ENCODE assay signal across 16 cellular contexts in genomic region chr9:18889550-18889949, GRCh38.
DNase-seq lines count a peak whose midpoint lies in the region; ATAC-seq lines count a peak whose summit lies in the region.
"Had no signal": no experiment of that assay in that cellular context is flagged by ENCODE, and none has a peak within 500 bp of the region (broad histone marks: within the 10 kb centered on the region; RNA-seq: fewer than 3 reads in every experiment).

No MANE protein-coding gene starts in this region.

- H3K27ac ChIP-seq in mesendoderm (ENCODE audit: low read depth, low read length) (no peak overlapping the region), caudate nucleus (ENCODE audit: low read depth, low read length) (no peak overlapping the region)
- H3K27ac ChIP-seq: 22Rv1, BLaER1, GM23248 had no signal

- no peak overlapping the region for H2BK120ac ChIP-seq in mesendoderm (ENCODE audit: low read depth, low read length)

- H4K5ac ChIP-seq in mesendoderm (ENCODE audit: low read length) = no peak overlapping the region

- H3K36me3 Mint-ChIP-seq in activated naive CD8-positive, alpha-beta T cell treated with anti-CD3 and anti-CD28 coated beads, Interleukin-2, amount 10 ng/mL, durations not matched to agents 7 days and 5 days = peaks cover 2% of the 10 kb centered on the region
- H3K36me3 Mint-ChIP-seq in activated naive CD8-positive, alpha-beta T cell treated with anti-CD3 and anti-CD28 coated beads for 36 hours = peaks cover under 1% of the 10 kb centered on the region
- H3K36me3 Mint-ChIP-seq in stimulated activated effector memory CD8-positive, alpha-beta T cell treated with anti-CD3 and anti-CD28 coated beads, Interleukin-12 subunit alpha, Interleukin-12 subunit beta, amount 100 ng/mL, for 72 hours = no peaks in the 10 kb centered on the region

- no peaks in the 10 kb centered on the region for H3K79me1 ChIP-seq in mesendoderm (ENCODE audit: low read length)

- no peak overlapping the region for H3K4ac ChIP-seq in mesendoderm (ENCODE audit: low read depth, low read length)

- H2BK5ac ChIP-seq in mesendoderm (ENCODE audit: low read length) = no peak overlapping the region

- H3K27me3 ChIP-seq in mesendoderm (ENCODE audit: insufficient read depth, low read length, poor library complexity) = no peaks in the 10 kb centered on the region
- H3K27me3 ChIP-seq: BLaER1 had no signal

- no peak overlapping the region for H2BK15ac ChIP-seq in mesendoderm (replicated peaks; ENCODE audit: low read depth)

- no peaks in the 10 kb centered on the region for H3K4me1 Mint-ChIP-seq in activated naive CD8-positive, alpha-beta T cell treated with anti-CD3 and anti-CD28 coated beads, Interleukin-2, amount 10 ng/mL, durations not matched to agents 7 days and 5 days
- no peaks in the 10 kb centered on the region for H3K4me1 Mint-ChIP-seq in activated naive CD8-positive, alpha-beta T cell treated with anti-CD3 and anti-CD28 coated beads for 36 hours
- no peaks in the 10 kb centered on the region for H3K4me1 Mint-ChIP-seq in stimulated activated effector memory CD8-positive, alpha-beta T cell treated with anti-CD3 and anti-CD28 coated beads, Interleukin-12 subunit alpha, Interleukin-12 subunit beta, amount 100 ng/mL, for 72 hours
- H3K4me1 Mint-ChIP-seq: CD8-positive, alpha-beta memory T cell; IgD-negative memory B cell had no signal

- H3K23ac ChIP-seq in mesendoderm (ENCODE audit: low read length) = peak overlapping the region; percentile 35

- peaks cover 1% of the 10 kb centered on the region for H3K27me3 Mint-ChIP-seq in activated naive CD8-positive, alpha-beta T cell treated with anti-CD3 and anti-CD28 coated beads, Interleukin-2, amount 10 ng/mL, durations not matched to agents 7 days and 5 days
- H3K27me3 Mint-ChIP-seq in activated naive CD8-positive, alpha-beta T cell treated with anti-CD3 and anti-CD28 coated beads for 36 hours = no peaks in the 10 kb centered on the region

- H3K9ac ChIP-seq in mesendoderm (ENCODE audit: low read length) = no peak overlapping the region
- H3K9ac ChIP-seq: BLaER1, GM23248 had no signal

- H3K27ac Mint-ChIP-seq in activated naive CD8-positive, alpha-beta T cell treated with anti-CD3 and anti-CD28 coated beads, Interleukin-2, amount 10 ng/mL, durations not matched to agents 7 days and 5 days = peak overlapping the region; percentile 48
- H3K27ac Mint-ChIP-seq in activated naive CD8-positive, alpha-beta T cell treated with anti-CD3 and anti-CD28 coated beads for 36 hours = no peak overlapping the region
- no peak overlapping the region for H3K27ac Mint-ChIP-seq in stimulated activated effector memory CD8-positive, alpha-beta T cell treated with anti-CD3 and anti-CD28 coated beads, Interleukin-12 subunit alpha, Interleukin-12 subunit beta, amount 100 ng/mL, for 72 hours
- H3K27ac Mint-ChIP-seq: CD8-positive, alpha-beta memory T cell; IgD-negative memory B cell had no signal

- WGBS in mesendoderm (ENCODE audit: extremely low coverage, insufficient coverage, low lambda C conversion rate) = no CpG with 5 or more reads among the region's 12 CpGs

- H3K4me3 ChIP-seq in mesendoderm (ENCODE audit: low read length) = no peak overlapping the region
- H3K4me3 ChIP-seq: BLaER1, GM23248 had no signal

- intact Hi-C loops in head of caudate nucleus (cut with DNase I) = no loop called here

- no peak overlapping the region for H3K4me3 Mint-ChIP-seq in activated naive CD8-positive, alpha-beta T cell treated with anti-CD3 and anti-CD28 coated beads, Interleukin-2, amount 10 ng/mL, durations not matched to agents 7 days and 5 days
- H3K4me3 Mint-ChIP-seq in activated naive CD8-positive, alpha-beta T cell treated with anti-CD3 and anti-CD28 coated beads for 36 hours = no peak overlapping the region
- H3K4me3 Mint-ChIP-seq in stimulated activated effector memory CD8-positive, alpha-beta T cell treated with anti-CD3 and anti-CD28 coated beads, Interleukin-12 subunit alpha, Interleukin-12 subunit beta, amount 100 ng/mL, for 72 hours = no peak overlapping the region
- H3K4me3 Mint-ChIP-seq: CD8-positive, alpha-beta memory T cell; IgD-negative memory B cell had no signal

- no peak for DNase-seq in activated naive CD8-positive, alpha-beta T cell treated with anti-CD3 and anti-CD28 coated beads, Interleukin-2, amount 10 ng/mL, durations not matched to agents 7 days and 5 days
- DNase-seq in activated naive CD8-positive, alpha-beta T cell treated with anti-CD3 and anti-CD28 coated beads for 36 hours = no peak
- DNase-seq in mesendoderm = no peak
- DNase-seq in stimulated activated effector memory CD8-positive, alpha-beta T cell treated with anti-CD3 and anti-CD28 coated beads, Interleukin-12 subunit alpha, Interleukin-12 subunit beta, amount 100 ng/mL, for 72 hours (ENCODE audit: low spot score in 2 of 2) = no peak
- no peak for DNase-seq in caudate nucleus (lab: John Stamatoyannopoulos, UW)
- no peak for DNase-seq in inferior parietal cortex (ENCODE audit: extremely low spot score)
- DNase-seq in head of caudate nucleus = no peak
- DNase-seq: Caco-2; CD8-positive, alpha-beta memory T cell; DND-41; GDM1; GM23248; H7 had no signal

- no peak for ATAC-seq in activated naive CD8-positive, alpha-beta T cell treated with anti-CD3 and anti-CD28 coated beads, Interleukin-2, amount 10 ng/mL, durations not matched to agents 7 days and 5 days (ENCODE audit: low read depth)
- ATAC-seq in stimulated activated effector memory CD8-positive, alpha-beta T cell treated with anti-CD3 and anti-CD28 coated beads, Interleukin-12 subunit alpha, Interleukin-12 subunit beta, amount 100 ng/mL, for 72 hours = peak; percentile 12

- POLR2A ChIA-PET in activated naive CD8-positive, alpha-beta T cell treated with anti-CD3 and anti-CD28 coated beads, Interleukin-2, amount 10 ng/mL, durations not matched to agents 7 days and 5 days (lab: Charles Lee) = no interaction called here

- no peaks in the 10 kb centered on the region for H3K36me3 ChIP-seq in mesendoderm (ENCODE audit: control insufficient read depth, insufficient read depth, low read length)
- H3K36me3 ChIP-seq: BLaER1 had no signal

- no peak overlapping the region for H3K18ac ChIP-seq in mesendoderm (ENCODE audit: low read length)

- no peak overlapping the region for H2AK5ac ChIP-seq in mesendoderm (ENCODE audit: low read length)

- no peaks in the 10 kb centered on the region for H3K79me2 ChIP-seq in mesendoderm (ENCODE audit: control insufficient read depth, insufficient read depth, low read length)

- no peak overlapping the region for H3K56ac ChIP-seq in mesendoderm (ENCODE audit: low read length)

- H4K8ac ChIP-seq in mesendoderm (ENCODE audit: low read depth, low read length) = no peak overlapping the region

- no peaks in the 10 kb centered on the region for H3K4me1 ChIP-seq in mesendoderm (ENCODE audit: control insufficient read depth, low read depth, low read length)
- H3K4me1 ChIP-seq: BLaER1, Caco-2 had no signal

- no peak overlapping the region for H3K4me2 ChIP-seq in mesendoderm (ENCODE audit: low read length)
- H3K4me2 ChIP-seq: BLaER1 had no signal

- H3K9me3 Mint-ChIP-seq in activated naive CD8-positive, alpha-beta T cell treated with anti-CD3 and anti-CD28 coated beads, Interleukin-2, amount 10 ng/mL, durations not matched to agents 7 days and 5 days = peaks cover 5% of the 10 kb centered on the region
- H3K9me3 Mint-ChIP-seq in activated naive CD8-positive, alpha-beta T cell treated with anti-CD3 and anti-CD28 coated beads for 36 hours = peaks cover 3% of the 10 kb centered on the region
- H3K9me3 Mint-ChIP-seq in stimulated activated effector memory CD8-positive, alpha-beta T cell treated with anti-CD3 and anti-CD28 coated beads, Interleukin-12 subunit alpha, Interleukin-12 subunit beta, amount 100 ng/mL, for 72 hours = peaks cover 4% of the 10 kb centered on the region
